8 cellular contexts compared by ENCODE assay signal in genomic region chr2:9799729-9800632, GRCh38. TPM values are rescaled to one million over a fixed set of nuclear protein-coding genes. Genes with fewer than 3 reads are reported as not detected.
DNase-seq lines count a peak whose midpoint lies in the region; ATAC-seq and TF ChIP-seq lines count a peak whose summit lies in the region.

No MANE protein-coding gene starts in this region.

- TF ChIP-seq CTCF in AG09309 (IDR thresholded peaks at IDR 0.05; ENCODE audit: control insufficient read depth, insufficient read depth, low read depth, low read length, missing control alignments), result peak; percentile 99

- no peak overlapping the region for H3K4me3 ChIP-seq in AG09309 (ENCODE audit: control insufficient read depth, low read depth, low read length)

- ATAC-seq in GM18868 (IDR thresholded peaks at IDR 0.05; ENCODE audit: unreplicated experiment) (peak; percentile 87), HG03103 (IDR thresholded peaks at IDR 0.05; ENCODE audit: low read depth, unreplicated experiment) (peak; percentile 86)

- DNase-seq in AG09309 (ENCODE audit: low read depth) (no peak), NCI-H345 (lab: John Stamatoyannopoulos, UW) (peak; percentile 85), cerebellum (ENCODE audit: low spot score) (peak; percentile 85), left kidney (ENCODE audit: low read depth, low spot score) (peak; percentile 92)
- peak; percentile 71 for DNase-seq in activated CD4-positive, alpha-beta T cell treated with anti-CD3 and anti-CD28 coated beads for 1 hour
- DNase-seq in stimulated activated CD4-positive, alpha-beta T cell treated with anti-CD3 and anti-CD28 coated beads, Interleukin-2, amount 100 ng/mL, for 48 hours, result peak; percentile 92

RNA-seq across cellular contexts. Expression of gene TAF1B, which starts 43.3 kb away (rescaled TPM):
- total RNA-seq in cerebellum, result 53.4 TPM
